Comparison of ENCODE assay signal across 1 cellular context in the genomic region with DNA sequence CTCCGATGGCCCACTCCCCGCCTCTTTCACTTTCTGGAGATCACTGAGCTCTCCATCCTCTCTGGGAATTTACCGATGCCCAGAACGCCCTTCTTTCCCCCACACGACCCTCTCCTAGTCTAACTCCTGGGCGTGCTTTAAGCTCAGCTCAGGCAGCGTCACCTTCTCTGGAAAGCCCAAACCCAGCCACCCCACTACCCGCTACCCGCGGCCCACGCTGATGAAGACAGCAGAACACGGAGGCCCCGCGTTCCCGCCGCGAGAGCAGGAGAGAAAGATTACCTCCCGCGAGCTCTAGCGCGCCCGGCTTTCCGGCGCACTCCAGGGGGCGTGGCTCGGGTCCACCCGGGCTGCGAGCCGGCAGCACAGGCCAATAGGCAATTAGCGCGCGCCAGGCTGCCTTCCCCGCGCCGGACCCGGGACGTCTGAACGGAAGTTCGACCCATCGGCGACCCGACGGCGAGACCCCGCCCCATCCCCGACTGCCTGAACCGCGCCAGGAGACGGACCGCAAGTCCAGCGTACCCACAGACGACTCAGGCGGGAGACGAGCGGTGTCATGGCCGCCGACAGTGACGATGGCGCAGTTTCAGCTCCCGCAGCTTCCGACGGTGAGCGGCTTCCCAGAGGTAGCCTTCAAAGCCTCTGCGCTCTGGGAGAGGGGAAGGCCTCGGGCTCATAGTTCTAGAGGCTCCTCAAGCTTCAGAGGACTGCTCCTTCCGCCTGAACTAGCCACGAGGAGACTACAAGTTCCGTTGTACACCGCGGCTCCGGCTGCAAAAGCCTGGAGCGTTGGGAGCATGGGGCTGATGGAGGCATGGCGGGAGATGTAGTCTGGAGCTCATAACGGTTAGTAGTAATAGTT.
TF ChIP-seq lines count a peak whose summit lies in the region.

A gene (minus strand): TSS at position 747 of the 865 bp plus-strand sequence. CDS start 5,935 bp downstream, outside the sequence.
A gene (plus strand): TSS at position 477 of the 865 bp plus-strand sequence. CDS start 83 bp downstream, at position 560.

TF ChIP-seq in WTC11, 78 proteins besides CTCF, POLR2A, EP300 and RAD21 (continued from another document):
- TF ChIP-seq, protein P1, sequence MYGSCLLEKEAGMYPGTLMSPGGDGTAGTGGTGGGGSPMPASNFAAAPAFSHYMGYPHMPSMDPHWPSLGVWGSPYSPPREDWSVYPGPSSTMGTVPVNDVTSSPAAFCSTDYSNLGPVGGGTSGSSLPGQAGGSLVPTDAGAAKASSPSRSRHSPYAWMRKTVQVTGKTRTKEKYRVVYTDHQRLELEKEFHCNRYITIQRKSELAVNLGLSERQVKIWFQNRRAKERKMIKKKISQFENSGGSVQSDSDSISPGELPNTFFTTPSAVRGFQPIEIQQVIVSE (CRISPR knock-in tag; IDR thresholded peaks at IDR 0.05; ENCODE audit: borderline replicate concordance) = no peak
- TF ChIP-seq, protein P2, sequence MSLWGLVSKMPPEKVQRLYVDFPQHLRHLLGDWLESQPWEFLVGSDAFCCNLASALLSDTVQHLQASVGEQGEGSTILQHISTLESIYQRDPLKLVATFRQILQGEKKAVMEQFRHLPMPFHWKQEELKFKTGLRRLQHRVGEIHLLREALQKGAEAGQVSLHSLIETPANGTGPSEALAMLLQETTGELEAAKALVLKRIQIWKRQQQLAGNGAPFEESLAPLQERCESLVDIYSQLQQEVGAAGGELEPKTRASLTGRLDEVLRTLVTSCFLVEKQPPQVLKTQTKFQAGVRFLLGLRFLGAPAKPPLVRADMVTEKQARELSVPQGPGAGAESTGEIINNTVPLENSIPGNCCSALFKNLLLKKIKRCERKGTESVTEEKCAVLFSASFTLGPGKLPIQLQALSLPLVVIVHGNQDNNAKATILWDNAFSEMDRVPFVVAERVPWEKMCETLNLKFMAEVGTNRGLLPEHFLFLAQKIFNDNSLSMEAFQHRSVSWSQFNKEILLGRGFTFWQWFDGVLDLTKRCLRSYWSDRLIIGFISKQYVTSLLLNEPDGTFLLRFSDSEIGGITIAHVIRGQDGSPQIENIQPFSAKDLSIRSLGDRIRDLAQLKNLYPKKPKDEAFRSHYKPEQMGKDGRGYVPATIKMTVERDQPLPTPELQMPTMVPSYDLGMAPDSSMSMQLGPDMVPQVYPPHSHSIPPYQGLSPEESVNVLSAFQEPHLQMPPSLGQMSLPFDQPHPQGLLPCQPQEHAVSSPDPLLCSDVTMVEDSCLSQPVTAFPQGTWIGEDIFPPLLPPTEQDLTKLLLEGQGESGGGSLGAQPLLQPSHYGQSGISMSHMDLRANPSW (CRISPR knock-in tag; conservative IDR thresholded peaks at IDR 0.05; ENCODE audit: low read depth) = no peak
TF ChIP-seq in WTC11: peak in this region for 21.
